14 cellular contexts compared by ENCODE assay signal in the genomic region with DNA sequence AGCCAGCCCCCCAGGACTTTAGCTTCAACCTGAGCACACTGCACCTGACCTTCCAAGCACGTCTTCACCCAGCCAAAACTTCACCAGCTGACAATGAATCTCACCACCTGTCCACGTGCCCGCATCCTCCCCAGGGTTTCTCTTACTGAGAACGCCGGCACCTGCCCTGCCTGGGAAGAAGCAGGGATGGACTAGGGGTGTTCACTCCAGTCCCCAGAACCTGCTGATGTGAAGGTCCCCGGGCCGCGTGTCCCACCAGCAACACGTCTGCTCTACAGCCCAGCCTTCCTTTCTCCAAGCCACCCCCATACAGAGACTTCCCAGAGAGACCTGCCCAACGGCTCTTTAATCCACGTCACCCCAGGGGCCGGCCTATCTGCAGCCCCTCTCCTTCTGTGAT. TPM values are rescaled to one million over a fixed set of nuclear protein-coding genes. Genes with fewer than 3 reads are reported as not detected.
DNase-seq lines count a peak whose midpoint lies in the region; ATAC-seq and TF ChIP-seq lines count a peak whose summit lies in the region.
"Had no signal": no experiment of that assay in that cellular context is flagged by ENCODE, and none has a peak within 500 bp of the region (broad histone marks: within the 10 kb centered on the region; RNA-seq: fewer than 3 reads in every experiment).

No MANE protein-coding gene starts in this region.

- peak overlapping the region; percentile 56 to 96 for H3K27ac Mint-ChIP-seq in natural killer cell treated with Interleukin-12 subunit alpha and Interleukin-12 subunit beta and Interleukin-15 and Interleukin-18, amount 100 ng/mL, for 72 hours

- TF ChIP-seq CTCF in C4-2B (conservative IDR thresholded peaks at IDR 0.05) (no peak), HL-60 (IDR thresholded peaks at IDR 0.05; ENCODE audit: insufficient read depth, low read length) (no peak), adrenal gland (IDR thresholded peaks at IDR 0.05) (no peak)

- TF ChIP-seq POLR2A in adrenal gland (IDR thresholded peaks at IDR 0.05), result no peak

- peaks cover 34 to 51% of the 10 kb centered on the region in 2 donors for H3K4me1 Mint-ChIP-seq in natural killer cell treated with Interleukin-12 subunit alpha and Interleukin-12 subunit beta and Interleukin-15 and Interleukin-18, amount 100 ng/mL, for 72 hours (ENCODE audit: low read depth in 2 of 2)

- H3K4me3 Mint-ChIP-seq in natural killer cell treated with Interleukin-12 subunit alpha and Interleukin-12 subunit beta and Interleukin-15 and Interleukin-18, amount 100 ng/mL, for 72 hours, result peak overlapping the region; percentile 58

- H3K27me3 ChIP-seq in HL-60 (ENCODE audit: insufficient read depth, poor library complexity, severe bottlenecking) (no peaks in the 10 kb centered on the region), adrenal gland (no peaks in the 10 kb centered on the region)
- H3K27me3 ChIP-seq: body of pancreas, right lobe of liver had no signal

- peaks cover 0 to 7% of the 10 kb centered on the region in 2 donors for H3K36me3 ChIP-seq in adrenal gland (replicated peaks in 1 of 2)

- no peak for ATAC-seq in natural killer cell treated with Interleukin-12 subunit alpha and Interleukin-12 subunit beta and Interleukin-15 and Interleukin-18, amount 100 ng/mL, for 72 hours
- no peak for ATAC-seq in GM18519 (IDR thresholded peaks at IDR 0.05; ENCODE audit: low FRiP score, unreplicated experiment)
- ATAC-seq: body of pancreas, HCT116, SK-N-SH treated with all-trans-retinoic acid at 6 μM for 48 hours had no signal

- intact Hi-C loops in adrenal gland (cut with DNase I), result no loop called here

- DNase-seq in HL-60 (ENCODE audit: low read depth in 1 of 2, low spot score in 1 of 2) (peak in 1 of 2 experiments; percentile 71), adrenal gland (no peak), dermis blood vessel endothelial cell (no peak)
- DNase-seq in natural killer cell treated with Interleukin-12 subunit alpha and Interleukin-12 subunit beta and Interleukin-15 and Interleukin-18, amount 100 ng/mL, for 72 hours (ENCODE audit: low spot score), result no peak
- no peak for DNase-seq in stimulated activated CD4-positive, alpha-beta T cell treated with anti-CD3 and anti-CD28 coated beads, Interleukin-2, amount 100 ng/mL, for 48 hours
- DNase-seq in stimulated activated CD4-positive, alpha-beta T cell treated with anti-CD3 and anti-CD28 coated beads, Interleukin-4, amount 100 ng/mL, for 1 hour, result no peak
- DNase-seq: NCI-H2029, trophoblast cell had no signal

- no peaks in the 10 kb centered on the region for H3K27me3 Mint-ChIP-seq in natural killer cell treated with Interleukin-12 subunit alpha and Interleukin-12 subunit beta and Interleukin-15 and Interleukin-18, amount 100 ng/mL, for 72 hours

- no peaks in the 10 kb centered on the region for H3K9me3 ChIP-seq in adrenal gland (replicated peaks in 1 of 3)
- H3K9me3 ChIP-seq: body of pancreas, right lobe of liver had no signal

- H3K27ac ChIP-seq in C4-2B, result peak overlapping the region; percentile 76
- H3K27ac ChIP-seq in HL-60 (replicated peaks), result peak overlapping the region; percentile 99
- peak overlapping the region in 3 of 5 donors; percentile 28 to 57 (median 28) for H3K27ac ChIP-seq in adrenal gland

- peak overlapping the region; percentile 38 for H3K4me3 ChIP-seq in HL-60 (replicated peaks; ENCODE audit: insufficient read depth, low read length)
- H3K4me3 ChIP-seq in adrenal gland, result no peak overlapping the region
- H3K4me3 ChIP-seq: body of pancreas, right lobe of liver had no signal

- H3K36me3 Mint-ChIP-seq in natural killer cell treated with Interleukin-12 subunit alpha and Interleukin-12 subunit beta and Interleukin-15 and Interleukin-18, amount 100 ng/mL, for 72 hours, result peaks cover 5% of the 10 kb centered on the region

- H3K4me1 ChIP-seq in adrenal gland (replicated peaks in 1 of 2), result peaks cover 38 to 39% of the 10 kb centered on the region in 2 donors

- no peaks in the 10 kb centered on the region for H3K9me3 Mint-ChIP-seq in natural killer cell treated with Interleukin-12 subunit alpha and Interleukin-12 subunit beta and Interleukin-15 and Interleukin-18, amount 100 ng/mL, for 72 hours

- 69 to 80% (median 74%) methylated on average over 12 of the region's 12 CpGs for WGBS in adrenal gland, 4 donors

RNA-seq across cellular contexts. Expression of gene CPT1A, which starts 12.8 kb away (rescaled TPM):
- total RNA-seq in adrenal gland, result 100 to 1,000 TPM in 1 of 8 donors, 10 to 100 TPM in 7; 61.9 to 140 (median 69.6) TPM
- 10 to 100 TPM; 15.2 to 66.1 (median 22.3) TPM for polyA plus RNA-seq in adrenal gland
- 10 to 100 TPM; 26.7 to 32.3 TPM for total RNA-seq in natural killer cell treated with Interleukin-12 subunit alpha and Interleukin-12 subunit beta and Interleukin-15 and Interleukin-18, amount 100 ng/mL, for 72 hours
- 141 and 197 TPM in 2 replicates for total RNA-seq in dermis blood vessel endothelial cell

Comparison
In these comparisons a context has a peak if more than half of its experiments do, and no peak if none do; other contexts are left out.
1. H3K27ac ChIP-seq: peak in every context shown above with its lines; median percentile 99 in HL-60; 76 in C4-2B; 28 in adrenal gland.